Comparison of ENCODE assay signal across 1 cellular context in genomic region chr2:62266433-62267038, GRCh38.
TF ChIP-seq lines count a peak whose summit lies in the region.

No MANE protein-coding gene starts in this region.

TF ChIP-seq in GM23338, 12 proteins besides CTCF, POLR2A, EP300 and RAD21 (continued from another document):
- peak; percentile 87 for TF ChIP-seq ZNF462 (CRISPR knock-in tag; IDR thresholded peaks at IDR 0.05)
- 0 out of 2 replicates have a peak, but pooled peaks have one; percentile 42 for TF ChIP-seq ETS1 (IDR thresholded peaks at IDR 0.05)
